In genomic region chr3:195713150-195713549, GRCh38 we compare ENCODE assay signal across 2 cellular contexts. TPM values are rescaled to one million over a fixed set of nuclear protein-coding genes. Genes with fewer than 3 reads are reported as not detected.
"Had no signal": no experiment of that assay in that cellular context is flagged by ENCODE, and none has a peak within 500 bp of the region (broad histone marks: within the 10 kb centered on the region; RNA-seq: fewer than 3 reads in every experiment).

No MANE protein-coding gene starts in this region.

RNA-seq across cellular contexts. Expression of gene MUC20, which starts 7.6 kb away (rescaled TPM):
- total RNA-seq: LHCN-M2, SJSA1 had no signal
